7 cellular contexts compared by ENCODE assay signal in the genomic region with DNA sequence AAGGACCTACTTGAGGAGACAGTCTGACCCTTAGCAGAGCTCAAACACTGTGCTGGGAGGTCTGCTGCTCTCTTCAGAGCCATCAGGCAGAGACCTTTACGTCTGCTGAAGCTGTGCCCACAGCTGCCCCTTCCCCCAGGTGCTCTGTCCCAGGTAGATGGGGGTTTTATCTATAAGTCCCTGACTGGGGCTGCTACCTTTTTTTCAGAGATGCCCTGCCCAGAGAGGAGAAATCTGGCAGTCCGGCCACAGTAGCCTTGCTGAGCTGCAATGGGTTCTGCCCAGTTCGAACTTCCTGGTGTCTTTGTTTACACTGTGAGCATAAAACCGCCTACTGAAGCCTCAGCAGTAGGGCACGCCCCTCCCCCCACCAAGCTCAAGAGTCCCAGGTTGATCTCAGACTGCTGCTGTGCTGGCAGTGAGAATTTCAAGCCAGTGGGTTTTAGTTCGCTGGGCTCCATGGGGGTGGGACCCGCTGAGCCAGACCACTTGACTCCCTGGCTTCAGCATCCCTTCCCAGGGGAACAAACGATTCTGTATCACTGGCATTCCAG.
DNase-seq lines count a peak whose midpoint lies in the region; ATAC-seq, FAIRE-seq and TF ChIP-seq lines count a peak whose summit lies in the region.
"Not testable (repeated sequence)": the region's sequence is repeated elsewhere in the genome, so short reads cannot be mapped to it uniquely, and the experiment has no call there.

No MANE protein-coding gene starts in this region.

- not testable (repeated sequence) for H3K27me3 ChIP-seq in H9 (ENCODE audit: insufficient read depth, low read length); Peyer's patch; bronchial epithelial cell (ENCODE audit: control insufficient read depth, insufficient read depth, low read length)

- H3K4me1 ChIP-seq in H9 (ENCODE audit: insufficient read depth, low read length); Peyer's patch; mucosa of descending colon (ENCODE audit: low read depth): not testable (repeated sequence)

- H3K4me2 ChIP-seq in H9 (ENCODE audit: insufficient read depth, insufficient read length, low read length) = not testable (repeated sequence)

- peaks cover 16 to 21% of the 10 kb centered on the region in 2 experiments for H3K4me1 Mint-ChIP-seq in H9

- H2BK12ac ChIP-seq in H9 (ENCODE audit: insufficient read length, low read depth, low read length) = not testable (repeated sequence)

- not testable (repeated sequence) for H3T11ph ChIP-seq in H9 (ENCODE audit: low read length)

- not testable (repeated sequence) for TF ChIP-seq POLR2A in Peyer's patch (IDR thresholded peaks at IDR 0.05)

- H3K9me3 Mint-ChIP-seq in H9 = peaks cover 9 to 10% of the 10 kb centered on the region in 2 experiments; a peak in 4 of 5 replicates

- not testable (repeated sequence) for H3K27me3 Mint-ChIP-seq in H9 (ENCODE audit: low read depth)

- peak overlapping the region; percentile 59; the same call in 1 of the 2 replicates for H3K14ac ChIP-seq in H9 (ENCODE audit: insufficient read depth, low read length)

- not testable (repeated sequence) for H3K79me1 ChIP-seq in H9 (ENCODE audit: insufficient read depth, low read depth, low read length, poor library complexity, severe bottlenecking)

- H2AK5ac ChIP-seq in H9 (ENCODE audit: insufficient read length, low read length) = not testable (repeated sequence)

- not testable (repeated sequence) for H3K23me2 ChIP-seq in H9 (ENCODE audit: insufficient read length, low read depth, low read length, poor library complexity, severe bottlenecking)

- not testable (repeated sequence) for H3K9me3 ChIP-seq in H9 (ENCODE audit: control insufficient read depth, low read depth, low read length); Peyer's patch; mucosa of descending colon

- not testable (repeated sequence) for H3K18ac ChIP-seq in H9 (ENCODE audit: insufficient read length, low read depth, low read length)

- WGBS in H9 (ENCODE audit: extremely low coverage, insufficient read length, low lambda C conversion rate) = no CpG with 5 or more reads among the region's 8 CpGs

- H3K23ac ChIP-seq in H9 (ENCODE audit: insufficient read length, low read depth, low read length) = not testable (repeated sequence)

- H2BK5ac ChIP-seq in H9 (ENCODE audit: insufficient read length, low read length) = not testable (repeated sequence)

- not testable (repeated sequence) for H4K20me1 ChIP-seq in H9 (ENCODE audit: control insufficient read depth, insufficient read depth, insufficient read length)

- DNase-seq in DMS53 (lab: John Stamatoyannopoulos, UW) (peak; percentile 89), H9 (peak; percentile 56), NCI-H2029 (lab: John Stamatoyannopoulos, UW) (peak; percentile 7), Peyer's patch (peak in 2 of 3 donors; percentile 51 to 65), iPS DF 19.7 (ENCODE audit: low read depth, low spot score) (peak; percentile 3), mucosa of descending colon (peak; percentile 77 to 89 (median 80))
- DNase-seq in bronchial epithelial cell (ENCODE audit: low read depth) = not testable (repeated sequence)

- H3K56ac ChIP-seq in H9 (ENCODE audit: insufficient read length, low read depth, low read length) = not testable (repeated sequence)

- peak; percentile 94 for ATAC-seq in mucosa of descending colon

- not testable (repeated sequence) for H4K8ac ChIP-seq in H9 (replicated peaks; ENCODE audit: insufficient read length, low read depth, low read length)

- H3K4ac ChIP-seq in H9 (ENCODE audit: low read depth, low read length) = not testable (repeated sequence)

- not testable (repeated sequence) for H2BK15ac ChIP-seq in H9 (ENCODE audit: low read depth, low read length)

- not testable (repeated sequence) for H2BK20ac ChIP-seq in H9 (ENCODE audit: low read depth, low read length, poor library complexity, severe bottlenecking)

- intact Hi-C loops in mucosa of descending colon (cut with DNase I, micrococcal nuclease) = not testable (repeated sequence)

- not testable (repeated sequence) for H3K27ac ChIP-seq in H9 (ENCODE audit: insufficient read length, low read depth, low read length); Peyer's patch

- not testable (repeated sequence) for H2AFZ ChIP-seq in H9 (ENCODE audit: low read length)

- H4K5ac ChIP-seq in H9 (ENCODE audit: insufficient read length, low read depth, low read length) = not testable (repeated sequence)

- FAIRE-seq in bronchial epithelial cell (lab: Jason Lieb, UNC) = peak; percentile 13

- H3K36me3 Mint-ChIP-seq in H9 (ENCODE audit: insufficient read depth in 1 of 3, low read depth in 3 of 3) = not testable (repeated sequence)

- not testable (repeated sequence) for H2BK120ac ChIP-seq in H9 (ENCODE audit: low read depth, low read length, poor library complexity, severe bottlenecking)

- H3K27ac Mint-ChIP-seq in H9 = peak overlapping the region in 1 of 3 experiments; percentile 18; a peak in 1 of 7 replicates

- not testable (repeated sequence) for TF ChIP-seq CTCF in H9 (conservative IDR thresholded peaks at IDR 0.05); Peyer's patch (IDR thresholded peaks at IDR 0.05); bronchial epithelial cell (IDR thresholded peaks at IDR 0.05; ENCODE audit: insufficient read depth, low read length, severe bottlenecking); mucosa of descending colon (IDR thresholded peaks at IDR 0.05)

- not testable (repeated sequence) for H3K4me3 Mint-ChIP-seq in H9

- not testable (repeated sequence) for H3K36me3 ChIP-seq in Peyer's patch; bronchial epithelial cell (ENCODE audit: control insufficient read depth, insufficient read depth, low read length); mucosa of descending colon (ENCODE audit: low read depth)

- H3K4me3 ChIP-seq in Peyer's patch; bronchial epithelial cell (ENCODE audit: low read depth, low read length); mucosa of descending colon: not testable (repeated sequence)

- not testable (repeated sequence) for H4K91ac ChIP-seq in H9 (ENCODE audit: insufficient read length, low read depth, low read length)

- not testable (repeated sequence) for H3K79me2 ChIP-seq in H9 (ENCODE audit: insufficient read depth, low read length)

- not testable (repeated sequence) for H3K9ac ChIP-seq in H9 (ENCODE audit: extremely low read depth, insufficient read length, low read length)
